8 cellular contexts compared by ENCODE assay signal in genomic region chr11:61429691-61430582, GRCh38. TPM values are rescaled to one million over a fixed set of nuclear protein-coding genes. Genes with fewer than 3 reads are reported as not detected.
DNase-seq lines count a peak whose midpoint lies in the region; ATAC-seq and TF ChIP-seq lines count a peak whose summit lies in the region.

Gene CPSF7, minus strand, starts transcription at chr11:61429975. Its CDS starts 740 bp downstream, at chr11:61429235.
Gene SDHAF2, plus strand, starts transcription at chr11:61430124. Its CDS starts 23 bp downstream, at chr11:61430147.

- intact Hi-C loops in left cardiac atrium (cut with DNase I) (no loop called here), posterior vena cava (cut with DNase I) (no loop called here)

- H3K27ac ChIP-seq in upper lobe of left lung, result peak within 1 kb of the TSS; percentile 97 to 100 (median 100)

- DNase-seq in NCI-H1694 treated with DMSO at 0.1 percent for 48 hours (lab: John Stamatoyannopoulos, UW) (peak; percentile 82), amniotic stem cell (lab: John Stamatoyannopoulos, UW) (peak; percentile 88), left cardiac atrium (peak; percentile 97), posterior vena cava (ENCODE audit: low spot score) (peak; percentile 99), upper lobe of left lung (peak; percentile 97 to 100)

- peak within 1 kb of the TSS; percentile 100 for H3K27ac Mint-ChIP-seq in T-helper 1 cell treated with Interleukin-12 subunit alpha and Interleukin-12 subunit beta and Interleukin-4 antibody, amounts not matched to agents 30 μg/mL and 1 μg/mL, for 36 hours

- peaks cover 36% of the 10 kb centered on the region for H3K36me3 Mint-ChIP-seq in T-helper 1 cell treated with Interleukin-12 subunit alpha and Interleukin-12 subunit beta and Interleukin-4 antibody, amounts not matched to agents 30 μg/mL and 1 μg/mL, for 36 hours (ENCODE audit: low read depth)

- peak within 1 kb of the TSS; percentile 61 to 95 (median 68) for H3K4me3 ChIP-seq in upper lobe of left lung

- TF ChIP-seq POLR2A in GM15510 (IDR thresholded peaks at IDR 0.05; ENCODE audit: borderline replicate concordance, extremely low read depth, insufficient read length) (peak; percentile 89), upper lobe of left lung (IDR thresholded peaks at IDR 0.05) (peak in 3 of 4 donors; percentile 69 to 87 (median 74))

- WGBS in upper lobe of left lung, 2 donors, result 0% methylated on average over 14 to 61 of the region's 82 CpGs

- TF ChIP-seq CTCF in upper lobe of left lung (IDR thresholded peaks at IDR 0.05), result peak in 2 of 6 experiments; percentile 16 to 22

- H3K4me1 ChIP-seq in upper lobe of left lung, result peaks cover 37 to 53% (median 42%) of the 10 kb centered on the region in 4 donors

- peak in 2 of 4 donors; percentile 40 to 65 for TF ChIP-seq EP300 in upper lobe of left lung (IDR thresholded peaks at IDR 0.05)

- no peaks in the 10 kb centered on the region for H3K9me3 ChIP-seq in upper lobe of left lung

- no peaks in the 10 kb centered on the region for H3K27me3 ChIP-seq in upper lobe of left lung

- H3K9me3 Mint-ChIP-seq in T-helper 1 cell treated with Interleukin-12 subunit alpha and Interleukin-12 subunit beta and Interleukin-4 antibody, amounts not matched to agents 30 μg/mL and 1 μg/mL, for 36 hours, result no peaks in the 10 kb centered on the region

- peaks cover 48% of the 10 kb centered on the region for H3K4me1 Mint-ChIP-seq in T-helper 1 cell treated with Interleukin-12 subunit alpha and Interleukin-12 subunit beta and Interleukin-4 antibody, amounts not matched to agents 30 μg/mL and 1 μg/mL, for 36 hours (ENCODE audit: low read depth)

- H3K4me3 Mint-ChIP-seq in T-helper 1 cell treated with Interleukin-12 subunit alpha and Interleukin-12 subunit beta and Interleukin-4 antibody, amounts not matched to agents 30 μg/mL and 1 μg/mL, for 36 hours, result peak within 1 kb of the TSS; percentile 100

- ATAC-seq in HG02884 (IDR thresholded peaks at IDR 0.05; ENCODE audit: unreplicated experiment), result peak; percentile 76
- peak; percentile 99 for ATAC-seq in left cardiac atrium
- ATAC-seq in upper lobe of left lung (ENCODE audit: low FRiP score in 2 of 2), result peak; percentile 98 to 99

- peaks cover 2 to 41% (median 33%) of the 10 kb centered on the region in 4 donors for H3K36me3 ChIP-seq in upper lobe of left lung

- no peaks in the 10 kb centered on the region for H3K27me3 Mint-ChIP-seq in T-helper 1 cell treated with Interleukin-12 subunit alpha and Interleukin-12 subunit beta and Interleukin-4 antibody, amounts not matched to agents 30 μg/mL and 1 μg/mL, for 36 hours (ENCODE audit: low read depth)

RNA-seq across cellular contexts. Expression of gene CPSF7, which starts in this region (rescaled TPM):
- total RNA-seq in left cardiac atrium, result 10 to 100 TPM; 33.3 to 47.2 TPM
- 10 to 100 TPM; 51.5 to 52.0 TPM for total RNA-seq in posterior vena cava
- 10 to 100 TPM; 34.5 to 81.7 (median 57.1) TPM for total RNA-seq in upper lobe of left lung

RNA-seq across cellular contexts. Expression of gene SDHAF2, which starts in this region (rescaled TPM):
- 10 to 100 TPM; 30.5 to 36.8 TPM for total RNA-seq in left cardiac atrium
- 10 to 100 TPM; 23.4 to 24.9 TPM for total RNA-seq in posterior vena cava
- total RNA-seq in upper lobe of left lung, result 10 to 100 TPM; 20.9 to 63.9 (median 34.6) TPM

Comparison
In these comparisons a context has a peak if more than half of its experiments do, and no peak if none do; other contexts are left out.
1. Peak in every context shown above with its lines: DNase-seq, ATAC-seq, H3K4me3 ChIP-seq and H3K27ac ChIP-seq.